10 cellular contexts compared by ENCODE assay signal in the genomic region with DNA sequence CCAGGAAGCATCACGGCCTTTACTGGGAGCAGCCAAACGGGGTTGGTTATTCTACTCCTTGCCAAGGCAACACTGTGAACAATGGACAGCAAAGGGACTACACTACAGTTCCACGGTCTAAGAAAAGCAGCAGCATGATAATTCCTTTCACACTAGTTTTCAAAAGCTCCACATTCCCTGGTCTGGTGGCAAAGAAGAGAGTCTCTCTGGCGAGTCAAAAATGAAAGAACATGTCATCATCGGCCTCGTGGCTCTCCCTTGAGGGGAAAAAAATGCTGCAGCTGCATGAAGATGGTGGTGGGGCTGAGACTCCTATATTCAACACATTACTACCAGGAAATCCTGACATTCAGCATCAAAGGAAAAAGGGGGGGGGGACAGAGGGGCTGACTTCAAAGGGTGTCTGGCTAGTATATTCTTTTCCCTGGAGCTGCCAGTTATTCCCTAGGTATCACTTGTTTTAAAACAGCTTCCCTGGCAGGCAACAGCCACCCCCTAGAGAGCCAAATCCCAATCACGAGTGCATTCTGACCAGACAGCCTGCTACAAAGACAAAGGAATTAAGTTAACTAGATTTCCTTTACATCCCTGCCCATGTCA. TPM values are rescaled to one million over a fixed set of nuclear protein-coding genes. Genes with fewer than 3 reads are reported as not detected.
A peak's percentile ranks its signal among the peaks of the same experiment; 100 is the strongest.
DNase-seq lines count a peak whose midpoint lies in the region; ATAC-seq and TF ChIP-seq lines count a peak whose summit lies in the region.
"Had no signal": no experiment of that assay in that cellular context is flagged by ENCODE, and none has a peak within 500 bp of the region (broad histone marks: within the 10 kb centered on the region; RNA-seq: fewer than 3 reads in every experiment).

No MANE protein-coding gene starts in this region.

- DNase-seq in EL (peak; percentile 14), glutamatergic neuron (no peak), sigmoid colon (no peak), NCI-H2171 treated with DMSO at 0.1 percent for 48 hours (lab: John Stamatoyannopoulos, UW) (no peak), posterior vena cava (ENCODE audit: low spot score) (no peak)
- DNase-seq in activated CD8-positive, alpha-beta T cell treated with anti-CD3 and anti-CD28 coated beads, Interleukin-2, amount 10 ng/mL, durations not matched to agents 7 days and 5 days = no peak
- DNase-seq: NCI-H2029 had no signal

- CTCF ChIA-PET in activated CD8-positive, alpha-beta T cell treated with anti-CD3 and anti-CD28 coated beads, Interleukin-2, amount 10 ng/mL, durations not matched to agents 7 days and 5 days (lab: Charles Lee) = interaction anchor here (1.0 kb wide), 1 partner anchor 192 kb away, joined by 3 read pairs; no protein-coding TSS in a partner anchor

- H3K4me3 ChIP-seq in sigmoid colon = peak overlapping the region in 1 of 4 donors; percentile 0

- TF ChIP-seq EP300 in sigmoid colon (IDR thresholded peaks at IDR 0.05) = no peak

- peaks cover 0 to 17% (median 11%) of the 10 kb centered on the region in 4 donors for H3K4me1 ChIP-seq in sigmoid colon

- no peaks in the 10 kb centered on the region for H3K27me3 ChIP-seq in sigmoid colon

- H3K9me3 Mint-ChIP-seq in activated CD8-positive, alpha-beta T cell treated with anti-CD3 and anti-CD28 coated beads, Interleukin-2, amount 10 ng/mL, durations not matched to agents 7 days and 5 days (ENCODE audit: insufficient read depth) = no peaks in the 10 kb centered on the region
- H3K9me3 Mint-ChIP-seq in glutamatergic neuron (ENCODE audit: unreplicated experiment) = peaks cover 3% of the 10 kb centered on the region
- H3K9me3 Mint-ChIP-seq: natural killer cell treated with Interleukin-12 subunit alpha and Interleukin-12 subunit beta and Interleukin-15 and Interleukin-18, amount 100 ng/mL, for 72 hours had no signal

- no peaks in the 10 kb centered on the region for H3K4me1 Mint-ChIP-seq in activated CD8-positive, alpha-beta T cell treated with anti-CD3 and anti-CD28 coated beads, Interleukin-2, amount 10 ng/mL, durations not matched to agents 7 days and 5 days (ENCODE audit: low read depth)
- peaks cover 13% of the 10 kb centered on the region for H3K4me1 Mint-ChIP-seq in glutamatergic neuron (ENCODE audit: low read depth, unreplicated experiment)

- no peak for ATAC-seq in activated CD8-positive, alpha-beta T cell treated with anti-CD3 and anti-CD28 coated beads, Interleukin-2, amount 10 ng/mL, durations not matched to agents 7 days and 5 days
- no peak for ATAC-seq in HG03095 (IDR thresholded peaks at IDR 0.05; ENCODE audit: unreplicated experiment)
- ATAC-seq: natural killer cell treated with Interleukin-12 subunit alpha and Interleukin-12 subunit beta and Interleukin-15 and Interleukin-18, amount 100 ng/mL, for 72 hours had no signal

- no peak overlapping the region for H3K4me3 Mint-ChIP-seq in activated CD8-positive, alpha-beta T cell treated with anti-CD3 and anti-CD28 coated beads, Interleukin-2, amount 10 ng/mL, durations not matched to agents 7 days and 5 days
- no peak overlapping the region for H3K4me3 Mint-ChIP-seq in glutamatergic neuron (ENCODE audit: unreplicated experiment)
- H3K4me3 Mint-ChIP-seq: natural killer cell treated with Interleukin-12 subunit alpha and Interleukin-12 subunit beta and Interleukin-15 and Interleukin-18, amount 100 ng/mL, for 72 hours had no signal

- H3K9me3 ChIP-seq in sigmoid colon = no peaks in the 10 kb centered on the region

- TF ChIP-seq CTCF in glutamatergic neuron (IDR thresholded peaks at IDR 0.05; ENCODE audit: partially characterized antibody, unreplicated experiment) = no peak
- no peak for TF ChIP-seq CTCF in sigmoid colon (IDR thresholded peaks at IDR 0.05)

- peaks cover 30% of the 10 kb centered on the region for H3K36me3 Mint-ChIP-seq in activated CD8-positive, alpha-beta T cell treated with anti-CD3 and anti-CD28 coated beads, Interleukin-2, amount 10 ng/mL, durations not matched to agents 7 days and 5 days (ENCODE audit: low read depth)
- H3K36me3 Mint-ChIP-seq in glutamatergic neuron (ENCODE audit: unreplicated experiment) = peaks cover 6% of the 10 kb centered on the region

- no peaks in the 10 kb centered on the region for H3K27me3 Mint-ChIP-seq in activated CD8-positive, alpha-beta T cell treated with anti-CD3 and anti-CD28 coated beads, Interleukin-2, amount 10 ng/mL, durations not matched to agents 7 days and 5 days (ENCODE audit: low read depth)
- H3K27me3 Mint-ChIP-seq in glutamatergic neuron (ENCODE audit: unreplicated experiment) = no peaks in the 10 kb centered on the region
- H3K27me3 Mint-ChIP-seq: natural killer cell treated with Interleukin-12 subunit alpha and Interleukin-12 subunit beta and Interleukin-15 and Interleukin-18, amount 100 ng/mL, for 72 hours had no signal

- intact Hi-C loops in sigmoid colon (cut with DNase I) (no loop called here), posterior vena cava (cut with DNase I) (no loop called here)

- POLR2A ChIA-PET in activated CD8-positive, alpha-beta T cell treated with anti-CD3 and anti-CD28 coated beads, Interleukin-2, amount 10 ng/mL, durations not matched to agents 7 days and 5 days (lab: Charles Lee) = no interaction called here

- H3K27ac ChIP-seq in sigmoid colon = peak overlapping the region in 3 of 4 donors; percentile 33 to 65 (median 56)

- H3K27ac Mint-ChIP-seq in activated CD8-positive, alpha-beta T cell treated with anti-CD3 and anti-CD28 coated beads, Interleukin-2, amount 10 ng/mL, durations not matched to agents 7 days and 5 days = peak overlapping the region; percentile 41
- H3K27ac Mint-ChIP-seq in glutamatergic neuron (ENCODE audit: unreplicated experiment) = peak overlapping the region; percentile 26
- H3K27ac Mint-ChIP-seq: natural killer cell treated with Interleukin-12 subunit alpha and Interleukin-12 subunit beta and Interleukin-15 and Interleukin-18, amount 100 ng/mL, for 72 hours had no signal

- 69 to 82% methylated on average over 7 of the region's 7 CpGs for WGBS in sigmoid colon, 2 donors

- no peak for TF ChIP-seq POLR2A in sigmoid colon (IDR thresholded peaks at IDR 0.05)

- peaks cover 0 to 75% (median 23%) of the 10 kb centered on the region in 4 donors for H3K36me3 ChIP-seq in sigmoid colon

RNA-seq across cellular contexts. Expression of a gene that starts 49.1 kb away (rescaled TPM):
- total RNA-seq in activated CD8-positive, alpha-beta T cell treated with anti-CD3 and anti-CD28 coated beads, Interleukin-2, amount 10 ng/mL, durations not matched to agents 7 days and 5 days = 10 to 100 TPM; 19.9 to 23.9 TPM
- total RNA-seq in glutamatergic neuron (ENCODE audit: unreplicated experiment) (84.5 TPM), sigmoid colon (100 to 1,000 TPM in 1 of 4 donors, 10 to 100 TPM in 3; 54.6 to 109 (median 67.0) TPM), posterior vena cava (10 to 100 TPM; 50.7 to 59.0 TPM)
- polyA plus RNA-seq in sigmoid colon = 10 to 100 TPM; 12.3 to 23.0 (median 13.8) TPM

RNA-seq across cellular contexts. Expression of a gene that starts 54.6 kb away (rescaled TPM):
- total RNA-seq in activated CD8-positive, alpha-beta T cell treated with anti-CD3 and anti-CD28 coated beads, Interleukin-2, amount 10 ng/mL, durations not matched to agents 7 days and 5 days = 1 to 10 TPM; 7.2 to 7.3 TPM
- total RNA-seq in glutamatergic neuron (ENCODE audit: unreplicated experiment) (not detected), sigmoid colon (not detected), posterior vena cava (not detected)
- polyA plus RNA-seq in sigmoid colon = 1 to 10 TPM; 1.8 to 8.2 (median 3.0) TPM
- total RNA-seq: fibroblast of lung had no signal
- polyA plus RNA-seq: fibroblast of lung had no signal
